ENCODE assay signal across 8 cellular contexts in the genomic region with DNA sequence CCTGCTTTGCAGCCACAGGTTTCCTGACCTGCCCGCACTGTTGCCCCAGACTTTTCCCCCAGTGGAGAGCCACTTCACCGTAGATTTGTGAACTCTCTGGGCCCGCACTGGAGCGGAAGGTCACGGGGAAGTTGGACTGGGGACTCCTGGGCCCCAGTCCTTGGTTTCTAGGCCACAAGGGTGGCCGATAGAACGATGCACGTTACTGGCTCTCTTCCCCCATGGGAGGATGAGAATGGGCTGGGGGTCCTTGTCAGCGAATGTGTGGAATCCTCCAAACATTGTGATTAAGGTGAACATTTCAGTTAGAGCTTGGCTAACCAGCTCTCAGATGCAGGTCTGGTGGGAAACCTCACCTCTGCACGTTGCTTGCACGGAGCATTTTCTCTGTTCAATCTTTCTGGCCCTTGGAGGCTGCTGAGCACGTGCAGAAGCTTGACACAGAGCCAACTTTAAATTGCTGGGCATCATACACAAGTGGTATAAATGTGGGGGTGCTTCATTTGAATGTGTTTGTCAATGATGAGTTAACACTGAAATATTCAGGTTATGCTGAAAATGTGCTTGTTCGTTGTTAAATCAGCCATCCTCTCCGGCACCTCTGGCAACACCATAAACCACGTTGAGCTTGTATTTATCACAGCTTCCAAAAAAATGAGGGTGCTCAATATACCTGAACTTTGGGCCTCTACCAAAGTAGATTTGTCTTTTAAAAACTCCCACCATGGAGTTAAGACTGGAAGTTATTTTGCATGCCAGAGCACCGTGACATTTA. TPM values are rescaled to one million over a fixed set of nuclear protein-coding genes. Genes with fewer than 3 reads are reported as not detected.
DNase-seq lines count a peak whose midpoint lies in the region; ATAC-seq, FAIRE-seq and TF ChIP-seq lines count a peak whose summit lies in the region.

No MANE protein-coding gene starts in this region.

- H3K36me3 Mint-ChIP-seq in stimulated activated effector memory CD8-positive, alpha-beta T cell treated with anti-CD3 and anti-CD28 coated beads, Interleukin-12 subunit alpha, Interleukin-12 subunit beta, amount 100 ng/mL, for 72 hours, result peaks cover 39% of the 10 kb centered on the region

- H3K4me3 ChIP-seq in cardiac fibroblast (replicated peaks in 1 of 2; ENCODE audit: low read depth in 2 of 2, low read length in 2 of 2) (peak overlapping the region; percentile 51 to 59), keratinocyte (ENCODE audit: control insufficient read depth in 2 of 3, extremely low read depth in 1 of 3, insufficient read depth in 2 of 3, low read depth in 1 of 3, low read length in 3 of 3) (peak overlapping the region; percentile 36 to 73 (median 63))

- H3K4me3 Mint-ChIP-seq in stimulated activated effector memory CD8-positive, alpha-beta T cell treated with anti-CD3 and anti-CD28 coated beads, Interleukin-12 subunit alpha, Interleukin-12 subunit beta, amount 100 ng/mL, for 72 hours, result peak overlapping the region; percentile 77

- peak overlapping the region; percentile 80 for H3K9ac ChIP-seq in keratinocyte (ENCODE audit: control insufficient read depth, extremely low read depth, insufficient read depth, low read length)

- DNase-seq in CD1c-positive myeloid dendritic cell (ENCODE audit: extremely low spot score), result peak; percentile 25
- DNase-seq in RKO (ENCODE audit: low spot score), result peak; percentile 97
- DNase-seq in cardiac fibroblast (ENCODE audit: low read depth in 2 of 2), result peak; percentile 79 to 81
- peak; percentile 73 for DNase-seq in keratinocyte (ENCODE audit: low read depth, low spot score)
- no peak for DNase-seq in stimulated activated effector memory CD8-positive, alpha-beta T cell treated with anti-CD3 and anti-CD28 coated beads, Interleukin-12 subunit alpha, Interleukin-12 subunit beta, amount 100 ng/mL, for 72 hours (ENCODE audit: low spot score in 2 of 2)

- H3K27ac ChIP-seq in keratinocyte (ENCODE audit: control insufficient read depth, insufficient read depth, low read length), result peak overlapping the region; percentile 73

- no peaks in the 10 kb centered on the region for H4K20me1 ChIP-seq in keratinocyte (ENCODE audit: control insufficient read depth, extremely low read depth, insufficient read depth, low read length)

- no peaks in the 10 kb centered on the region for H3K9me3 Mint-ChIP-seq in stimulated activated effector memory CD8-positive, alpha-beta T cell treated with anti-CD3 and anti-CD28 coated beads, Interleukin-12 subunit alpha, Interleukin-12 subunit beta, amount 100 ng/mL, for 72 hours

- H3K27ac Mint-ChIP-seq in stimulated activated effector memory CD8-positive, alpha-beta T cell treated with anti-CD3 and anti-CD28 coated beads, Interleukin-12 subunit alpha, Interleukin-12 subunit beta, amount 100 ng/mL, for 72 hours, result peak overlapping the region; percentile 96

- H3K4me1 Mint-ChIP-seq in stimulated activated effector memory CD8-positive, alpha-beta T cell treated with anti-CD3 and anti-CD28 coated beads, Interleukin-12 subunit alpha, Interleukin-12 subunit beta, amount 100 ng/mL, for 72 hours, result peaks cover 33% of the 10 kb centered on the region

- dilution Hi-C loops in keratinocyte (cut with MboI; ENCODE audit: extremely low pct_ligation_motif_present, low sequenced_read_pairs), result no loop called here

- H2AFZ ChIP-seq in keratinocyte (ENCODE audit: control insufficient read depth, low read length), result peak overlapping the region; percentile 73

- peak; percentile 9 for ATAC-seq in GM18519 (IDR thresholded peaks at IDR 0.05; ENCODE audit: low FRiP score, unreplicated experiment)
- ATAC-seq in HG03521 (IDR thresholded peaks at IDR 0.05; ENCODE audit: unreplicated experiment), result peak; percentile 29
- peak; percentile 9 for ATAC-seq in stimulated activated effector memory CD8-positive, alpha-beta T cell treated with anti-CD3 and anti-CD28 coated beads, Interleukin-12 subunit alpha, Interleukin-12 subunit beta, amount 100 ng/mL, for 72 hours
- ATAC-seq in HG03432 (IDR thresholded peaks at IDR 0.05; ENCODE audit: unreplicated experiment), result no peak

- no peaks in the 10 kb centered on the region for H3K27me3 ChIP-seq in keratinocyte (ENCODE audit: control insufficient read depth, extremely low read depth, insufficient read depth, low read length)

- H3K79me2 ChIP-seq in keratinocyte (ENCODE audit: control insufficient read depth, insufficient read depth, low read length), result no peaks in the 10 kb centered on the region

- H3K9me1 ChIP-seq in keratinocyte (ENCODE audit: control insufficient read depth, extremely low read depth, insufficient read depth, low read length), result no peaks in the 10 kb centered on the region

- peaks cover 41% of the 10 kb centered on the region for H3K4me1 ChIP-seq in keratinocyte (ENCODE audit: control insufficient read depth, extremely low read depth, insufficient read depth, low read length)

- FAIRE-seq in keratinocyte (lab: Jason Lieb, UNC), result peak; percentile 69

- peak overlapping the region; percentile 95 for H3K4me2 ChIP-seq in keratinocyte (ENCODE audit: control insufficient read depth, extremely low read depth, insufficient read depth, low read depth, low read length)

- no peak for TF ChIP-seq CTCF in cardiac fibroblast (IDR thresholded peaks at IDR 0.05; ENCODE audit: low read depth, low read length)
- no peak for TF ChIP-seq CTCF in keratinocyte (optimal IDR thresholded peaks at IDR 0.05 in 1 of 3, IDR thresholded peaks at IDR 0.05 in 1 of 3, conservative IDR thresholded peaks at IDR 0.05 in 1 of 3; ENCODE audit: extremely low read depth in 1 of 3, insufficient read depth in 2 of 3, low read length in 3 of 3)

- no peaks in the 10 kb centered on the region for H3K36me3 ChIP-seq in keratinocyte (ENCODE audit: control insufficient read depth in 2 of 2, extremely low read depth in 1 of 2, insufficient read depth in 2 of 2, low read length in 2 of 2)

- H3K9me3 ChIP-seq in keratinocyte (ENCODE audit: control insufficient read depth, low read depth, low read length), result no peaks in the 10 kb centered on the region

RNA-seq across cellular contexts. Expression of a gene that starts 1.0 kb away (rescaled TPM):
- 3.8 to 12.2 TPM (median 7.6 TPM) in 3 replicates for polyA plus RNA-seq in keratinocyte
- 3.0 TPM for polyA plus RNA-seq in keratinocyte (2011; ENCODE audit: low read depth)
- polyA plus RNA-seq in keratinocyte (2011; cell fraction: cytosol; rRNA removed), result 3.3 and 7.3 TPM in 2 replicates
- polyA plus RNA-seq in keratinocyte (2011; cell fraction: nucleus; rRNA removed), result 4.3 TPM in 2 replicates
- polyA plus RNA-seq in keratinocyte (2012; ENCODE audit: low replicate concordance), result 2.0 and 6.6 TPM in 2 replicates
- 1.8 to 7.1 TPM (median 2.9 TPM) in 3 replicates for polyA minus RNA-seq in keratinocyte
- 11.7 TPM for polyA minus RNA-seq in keratinocyte (2011; cell fraction: cytosol; rRNA and poly(A)+ RNA removed)
- polyA minus RNA-seq in keratinocyte (2011; cell fraction: nucleus; rRNA and poly(A)+ RNA removed), result 3.3 and 7.1 TPM in 2 replicates

RNA-seq across cellular contexts. Expression of a gene that starts 40.8 kb away (rescaled TPM):
- polyA plus RNA-seq in keratinocyte, result not detected in 3 replicates
- polyA plus RNA-seq in keratinocyte (2011; ENCODE audit: low read depth), result not detected
- not detected in 2 replicates for polyA plus RNA-seq in keratinocyte (2011; cell fraction: cytosol; rRNA removed)
- 0.05 TPM in 1 of 2 replicates, not detected in the other for polyA plus RNA-seq in keratinocyte (2011; cell fraction: nucleus; rRNA removed)
- 0.15 and 1.0 TPM in 2 replicates for polyA plus RNA-seq in keratinocyte (2012; ENCODE audit: low replicate concordance)
- polyA minus RNA-seq in keratinocyte, result not detected in 3 replicates
- not detected for polyA minus RNA-seq in keratinocyte (2011; cell fraction: cytosol; rRNA and poly(A)+ RNA removed)
- not detected in 2 replicates for polyA minus RNA-seq in keratinocyte (2011; cell fraction: nucleus; rRNA and poly(A)+ RNA removed)

Comparison
In these comparisons a context has a peak if more than half of its experiments do, and no peak if none do; other contexts are left out.
1. DNase-seq: peak in CD1c-positive myeloid dendritic cell (single experiment), RKO (single experiment), cardiac fibroblast (2 of 2) and keratinocyte (single experiment); none in stimulated activated effector memory CD8-positive, alpha-beta T cell treated with anti-CD3 and anti-CD28 coated beads, Interleukin-12 subunit alpha, Interleukin-12 subunit beta, amount 100 ng/mL, for 72 hours (0 of 2).